21 cellular contexts compared by ENCODE assay signal in the genomic region with DNA sequence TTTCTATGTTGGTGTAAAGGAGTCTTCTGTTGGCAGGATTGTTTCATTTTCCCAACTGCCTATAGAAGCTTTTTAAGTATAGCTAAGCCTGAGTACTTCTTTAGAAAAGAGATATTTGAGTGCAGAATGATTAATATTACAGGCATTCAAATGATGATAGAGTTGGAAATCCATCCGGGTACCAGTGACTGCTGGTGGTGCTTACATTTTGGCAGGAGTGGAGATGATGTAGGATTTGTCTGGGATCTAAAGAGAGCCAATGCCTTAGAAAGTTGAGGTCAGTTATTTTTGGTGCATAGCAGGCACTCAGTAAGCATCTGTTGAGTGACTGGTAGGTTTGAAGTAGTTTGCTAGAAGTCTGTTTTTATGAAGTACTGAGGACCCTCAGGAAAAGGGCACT.
"Had no signal": no experiment of that assay in that cellular context is flagged by ENCODE, and none has a peak within 500 bp of the region (broad histone marks: within the 10 kb centered on the region; RNA-seq: fewer than 3 reads in every experiment).

No MANE protein-coding gene starts in this region.

- H3K4me1 ChIP-seq: colonic mucosa, foreskin keratinocyte had no signal

- H3K27ac ChIP-seq: colonic mucosa, foreskin keratinocyte, sigmoid colon, thyroid gland had no signal

- H3K4me3 ChIP-seq: colonic mucosa, lung, sigmoid colon, thyroid gland had no signal

- H3K9me3 ChIP-seq: colonic mucosa, sigmoid colon, thyroid gland had no signal

- H3K27me3 ChIP-seq: colonic mucosa, foreskin keratinocyte, sigmoid colon, thyroid gland had no signal

- ATAC-seq: activated CD8-positive, alpha-beta T cell treated with anti-CD3 and anti-CD28 coated beads, Interleukin-2, amount 10 ng/mL, durations not matched to agents 7 days and 5 days; foreskin keratinocyte; left lobe of liver had no signal

- H3K36me3 ChIP-seq: colonic mucosa, sigmoid colon, thyroid gland had no signal

- DNase-seq: activated CD4-positive, alpha-beta T cell treated with anti-CD3 and anti-CD28 coated beads, Interleukin-2, amount 10 ng/mL, durations not matched to agents 7 days and 5 days; activated CD8-positive, alpha-beta T cell treated with anti-CD3 and anti-CD28 coated beads, Interleukin-2, amount 10 ng/mL, durations not matched to agents 7 days and 5 days; activated naive CD4-positive, alpha-beta T cell treated with Interleukin-2 at 50 U/mL for 16 hours; activated naive CD8-positive, alpha-beta T cell treated with anti-CD3 and anti-CD28 coated beads, Interleukin-2, amount 10 ng/mL, durations not matched to agents 7 days and 5 days; activated T-cell treated with anti-CD3 and anti-CD28 coated beads, Interleukin-2, amount 50 U/mL, for 24 hours; amygdala; central memory CD4-positive, alpha-beta T cell; colonic mucosa; endodermal cell; foreskin keratinocyte; hippocampal formation; occipital lobe; posterior cingulate gyrus; sigmoid colon; stimulated activated CD4-positive, alpha-beta T cell treated with anti-CD3 and anti-CD28 coated beads, Interleukin-1b, Interleukin-23, amount 100 ng/mL, for 48 hours; stimulated activated CD8-positive, alpha-beta memory T cell treated with anti-CD3 and anti-CD28 coated beads, Interleukin-4, amount 100 ng/mL, for 48 hours; stimulated activated naive CD4-positive, alpha-beta T cell treated with Interleukin-2 at 50 U/mL for 16 hours; T-helper 9 cell; thyroid gland had no signal
